8 cellular contexts compared by ENCODE assay signal in genomic region chr2:181904022-181904632, GRCh38. TPM values are rescaled to one million over a fixed set of nuclear protein-coding genes. Genes with fewer than 3 reads are reported as not detected.
DNase-seq lines count a peak whose midpoint lies in the region; ATAC-seq and TF ChIP-seq lines count a peak whose summit lies in the region.

No MANE protein-coding gene starts in this region.

- H3K36me3 ChIP-seq in body of pancreas (replicated peaks in 1 of 2; ENCODE audit: insufficient read depth in 1 of 2, low read depth in 2 of 2) (peaks cover 11 to 16% of the 10 kb centered on the region in 2 donors), liver (ENCODE audit: control insufficient read depth in 4 of 4, insufficient read depth in 3 of 4, low read depth in 1 of 4, low read length in 3 of 4) (peaks cover 10 to 42% (median 23%) of the 10 kb centered on the region in 4 donors)

- intact Hi-C loops in body of pancreas (cut with DNase I), result no loop called here

- 3 to 6% methylated on average over 2 of the region's 2 CpGs for WGBS in body of pancreas, 2 donors
- WGBS in liver, result 25% methylated on average over 2 of the region's 2 CpGs

- H3K27ac ChIP-seq in body of pancreas (peak overlapping the region in 3 of 4 donors; percentile 47 to 100 (median 52)), liver (ENCODE audit: low read depth in 1 of 2, low read length in 2 of 2) (no peak overlapping the region)

- peak overlapping the region in 1 of 2 donors; percentile 16 for H3K4me3 ChIP-seq in body of pancreas
- no peak overlapping the region for H3K4me3 ChIP-seq in liver (ENCODE audit: low read depth in 1 of 3, low read length in 3 of 3)

- H3K27me3 ChIP-seq in body of pancreas (no peaks in the 10 kb centered on the region), liver (ENCODE audit: control insufficient read depth in 4 of 4, insufficient read depth in 4 of 4, low read length in 3 of 4) (no peaks in the 10 kb centered on the region)

- no peaks in the 10 kb centered on the region for H3K9me3 ChIP-seq in body of pancreas
- no peaks in the 10 kb centered on the region for H3K9me3 ChIP-seq in liver (ENCODE audit: control insufficient read depth in 4 of 4, low read length in 3 of 4)

- ATAC-seq in GM18511 (IDR thresholded peaks at IDR 0.05; ENCODE audit: unreplicated experiment), result peak; percentile 62
- ATAC-seq in body of pancreas, result peak; percentile 57
- ATAC-seq in HG03521 (IDR thresholded peaks at IDR 0.05; ENCODE audit: unreplicated experiment), result no peak

- H3K9ac ChIP-seq in liver (ENCODE audit: low read depth in 1 of 2, low read length in 2 of 2), result no peak overlapping the region

- peak; percentile 15 for DNase-seq in Ammon's horn (ENCODE audit: low spot score)
- DNase-seq in NAMALWA (ENCODE audit: low spot score), result peak; percentile 72
- no peak for DNase-seq in body of pancreas
- DNase-seq in amygdala (lab: John Stamatoyannopoulos, UW), result no peak
- DNase-seq in NK-92 (lab: John Stamatoyannopoulos, UW; ENCODE audit: unreplicated experiment), result no peak

- no peak for TF ChIP-seq POLR2A in body of pancreas (IDR thresholded peaks at IDR 0.05)

- peak; percentile 14 to 69 (median 65) for TF ChIP-seq CTCF in body of pancreas (IDR thresholded peaks at IDR 0.05)
- TF ChIP-seq CTCF in liver (IDR thresholded peaks at IDR 0.05; ENCODE audit: low read depth, low read length, missing input control), result peak; percentile 48

- peak; percentile 68 to 76 for TF ChIP-seq RAD21 in liver (IDR thresholded peaks at IDR 0.05)

- H3K4me1 ChIP-seq in body of pancreas (peaks cover 78% of the 10 kb centered on the region), liver (ENCODE audit: control insufficient read depth in 4 of 4, insufficient read depth in 4 of 4, low read length in 3 of 4) (peaks cover 3 to 34% (median 30%) of the 10 kb centered on the region in 4 donors)

TF ChIP-seq in liver, 16 proteins besides CTCF, POLR2A, EP300 and RAD21:
- TF ChIP-seq FOXA2 (IDR thresholded peaks at IDR 0.05), result no peak
- TF ChIP-seq, protein P1, sequence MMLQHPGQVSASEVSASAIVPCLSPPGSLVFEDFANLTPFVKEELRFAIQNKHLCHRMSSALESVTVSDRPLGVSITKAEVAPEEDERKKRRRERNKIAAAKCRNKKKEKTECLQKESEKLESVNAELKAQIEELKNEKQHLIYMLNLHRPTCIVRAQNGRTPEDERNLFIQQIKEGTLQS (IDR thresholded peaks at IDR 0.05), result no peak
- no peak for TF ChIP-seq SP1 (IDR thresholded peaks at IDR 0.05)
- no peak for TF ChIP-seq JUND (IDR thresholded peaks at IDR 0.05)
- TF ChIP-seq FOXA1 (IDR thresholded peaks at IDR 0.05), result no peak
- TF ChIP-seq, protein P2, sequence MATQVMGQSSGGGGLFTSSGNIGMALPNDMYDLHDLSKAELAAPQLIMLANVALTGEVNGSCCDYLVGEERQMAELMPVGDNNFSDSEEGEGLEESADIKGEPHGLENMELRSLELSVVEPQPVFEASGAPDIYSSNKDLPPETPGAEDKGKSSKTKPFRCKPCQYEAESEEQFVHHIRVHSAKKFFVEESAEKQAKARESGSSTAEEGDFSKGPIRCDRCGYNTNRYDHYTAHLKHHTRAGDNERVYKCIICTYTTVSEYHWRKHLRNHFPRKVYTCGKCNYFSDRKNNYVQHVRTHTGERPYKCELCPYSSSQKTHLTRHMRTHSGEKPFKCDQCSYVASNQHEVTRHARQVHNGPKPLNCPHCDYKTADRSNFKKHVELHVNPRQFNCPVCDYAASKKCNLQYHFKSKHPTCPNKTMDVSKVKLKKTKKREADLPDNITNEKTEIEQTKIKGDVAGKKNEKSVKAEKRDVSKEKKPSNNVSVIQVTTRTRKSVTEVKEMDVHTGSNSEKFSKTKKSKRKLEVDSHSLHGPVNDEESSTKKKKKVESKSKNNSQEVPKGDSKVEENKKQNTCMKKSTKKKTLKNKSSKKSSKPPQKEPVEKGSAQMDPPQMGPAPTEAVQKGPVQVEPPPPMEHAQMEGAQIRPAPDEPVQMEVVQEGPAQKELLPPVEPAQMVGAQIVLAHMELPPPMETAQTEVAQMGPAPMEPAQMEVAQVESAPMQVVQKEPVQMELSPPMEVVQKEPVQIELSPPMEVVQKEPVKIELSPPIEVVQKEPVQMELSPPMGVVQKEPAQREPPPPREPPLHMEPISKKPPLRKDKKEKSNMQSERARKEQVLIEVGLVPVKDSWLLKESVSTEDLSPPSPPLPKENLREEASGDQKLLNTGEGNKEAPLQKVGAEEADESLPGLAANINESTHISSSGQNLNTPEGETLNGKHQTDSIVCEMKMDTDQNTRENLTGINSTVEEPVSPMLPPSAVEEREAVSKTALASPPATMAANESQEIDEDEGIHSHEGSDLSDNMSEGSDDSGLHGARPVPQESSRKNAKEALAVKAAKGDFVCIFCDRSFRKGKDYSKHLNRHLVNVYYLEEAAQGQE (IDR thresholded peaks at IDR 0.05), result no peak
- no peak for TF ChIP-seq GABPA (IDR thresholded peaks at IDR 0.05 in 1 of 2, conservative IDR thresholded peaks at IDR 0.05 in 1 of 2)
- TF ChIP-seq HNF4G (IDR thresholded peaks at IDR 0.05), result no peak
- TF ChIP-seq RXRA (IDR thresholded peaks at IDR 0.05), result no peak
- no peak for TF ChIP-seq EGR1 (IDR thresholded peaks at IDR 0.05; ENCODE audit: low read depth in 2 of 2)
- no peak for TF ChIP-seq ZBTB33 (IDR thresholded peaks at IDR 0.05)
- no peak for TF ChIP-seq NR2F2 (IDR thresholded peaks at IDR 0.05)
TF ChIP-seq in liver: peak in this region for 0.

RNA-seq across cellular contexts. Expression of gene ITPRID2, which starts 12.6 kb away (rescaled TPM):
- total RNA-seq in body of pancreas (100 to 1,000 TPM; 224 to 274 TPM), liver (100 to 1,000 TPM in 1 of 2 donors, 10 to 100 TPM in 1; 65.3 to 145 TPM)
- 10 to 100 TPM; 31.2 to 44.9 TPM for polyA plus RNA-seq in liver

Comparison
In these comparisons a context has a peak if more than half of its experiments do, and no peak if none do; other contexts are left out.
1. DNase-seq: peak in Ammon's horn (single experiment) and NAMALWA (single experiment); none in body of pancreas (0 of 4), amygdala (0 of 56) and NK-92 (single experiment).
2. H3K27ac ChIP-seq: peak in body of pancreas (3 of 4); none in liver (0 of 2).